Comparison of ENCODE assay signal across 21 cellular contexts in genomic region chr6:29841030-29841429, GRCh38. TPM values are rescaled to one million over a fixed set of nuclear protein-coding genes. Genes with fewer than 3 reads are reported as not detected.
DNase-seq lines count a peak whose midpoint lies in the region; ATAC-seq, FAIRE-seq and TF ChIP-seq lines count a peak whose summit lies in the region.
"Had no signal": no experiment of that assay in that cellular context is flagged by ENCODE, and none has a peak within 500 bp of the region (broad histone marks: within the 10 kb centered on the region; RNA-seq: fewer than 3 reads in every experiment).

No MANE protein-coding gene starts in this region.

- no peak overlapping the region for H2AK9ac ChIP-seq in IMR-90 (replicated peaks; ENCODE audit: low read depth, low read length, poor library complexity)

- no peak overlapping the region for H2BK12ac ChIP-seq in trophoblast cell (ENCODE audit: low read length)

- H3K14ac ChIP-seq in IMR-90 (replicated peaks; ENCODE audit: low read depth, low read length) (no peak overlapping the region), trophoblast cell (ENCODE audit: low read length) (no peak overlapping the region)

- H4K91ac ChIP-seq in IMR-90 (ENCODE audit: insufficient read depth, low read depth, low read length) (no peak overlapping the region), trophoblast cell (ENCODE audit: low read depth, low read length) (no peak overlapping the region)

- H2AK5ac ChIP-seq in IMR-90 (ENCODE audit: low read depth, low read length): no peak overlapping the region
- no peak overlapping the region for H2AK5ac ChIP-seq in trophoblast cell (ENCODE audit: low read length)

- no peak overlapping the region for H3K23ac ChIP-seq in IMR-90 (ENCODE audit: low read depth, low read length)
- peak overlapping the region; percentile 52 for H3K23ac ChIP-seq in trophoblast cell (ENCODE audit: low read length)

- no peak overlapping the region for H2BK20ac ChIP-seq in IMR-90 (ENCODE audit: low read depth, low read length)

- no peak overlapping the region for H2BK15ac ChIP-seq in IMR-90 (ENCODE audit: low read depth, low read length)

- H3K27me3 ChIP-seq in IMR-90 (ENCODE audit: control insufficient read depth, insufficient read depth, low read length): peaks cover 10% of the 10 kb centered on the region
- no peaks in the 10 kb centered on the region for H3K27me3 ChIP-seq in trophoblast cell (ENCODE audit: insufficient read depth, low read length)
- H3K27me3 ChIP-seq: BLaER1 treated with 17β-estradiol and CSF1 and Interleukin-3, amounts not matched to agents 10 nM and 100 nM had no signal

- no peaks in the 10 kb centered on the region for H4K20me1 ChIP-seq in IMR-90 (ENCODE audit: insufficient read depth, low read length)
- H4K20me1 ChIP-seq: BLaER1 treated with 17β-estradiol and CSF1 and Interleukin-3, amounts not matched to agents 10 nM and 100 nM had no signal

- in situ Hi-C loops in IMR-90 (cut with MboI; ENCODE audit: low sequenced_read_pairs): loop anchor here (10.0 kb wide), 1 partner anchor 294 kb away; the partner anchor contains the start of gene TRIM40

- H3K9ac ChIP-seq in IMR-90 (ENCODE audit: low read depth, low read length) (no peak overlapping the region), trophoblast cell (ENCODE audit: low read length) (no peak overlapping the region)
- H3K9ac ChIP-seq: BLaER1 treated with 17β-estradiol and CSF1 and Interleukin-3, amounts not matched to agents 10 nM and 100 nM had no signal

- ATAC-seq in A549 (no peak), IMR-90 (ENCODE audit: low read depth) (no peak)
- ATAC-seq: CD8-positive, alpha-beta T cell had no signal

- FAIRE-seq in A549 (lab: Jason Lieb, UNC): no peak
- FAIRE-seq in GM19239 (lab: Jason Lieb, UNC): no peak
- FAIRE-seq: A204.1, D721Med, G401.6, GM12891 had no signal

- no peak for TF ChIP-seq POLR2A in A549 (IDR thresholded peaks at IDR 0.05; ENCODE audit: low read length)
- TF ChIP-seq POLR2A in IMR-90 (IDR thresholded peaks at IDR 0.05; ENCODE audit: low read depth, low read length): no peak

- TF ChIP-seq RAD21 in A549 (conservative IDR thresholded peaks at IDR 0.05 in 1 of 2, IDR thresholded peaks at IDR 0.05 in 1 of 2) (no peak), IMR-90 (IDR thresholded peaks at IDR 0.05; ENCODE audit: low read length) (no peak)

- no peak overlapping the region for H3K27ac Mint-ChIP-seq in activated CD4-positive, alpha-beta T cell treated with anti-CD3 and anti-CD28 coated beads, Interleukin-2, amount 10 ng/mL, durations not matched to agents 7 days and 5 days
- H3K27ac Mint-ChIP-seq: B cell; CD4-positive, alpha-beta T cell; CD8-positive, alpha-beta T cell had no signal

- H2AFZ ChIP-seq in IMR-90 (replicated peaks; ENCODE audit: low read length, poor library complexity): no peak overlapping the region
- H2AFZ ChIP-seq in trophoblast cell (ENCODE audit: insufficient read depth, low read length, poor library complexity): no peak overlapping the region

- H3K9me3 ChIP-seq in A549 (no peaks in the 10 kb centered on the region), IMR-90 (ENCODE audit: control insufficient read depth, insufficient read depth, low read length) (no peaks in the 10 kb centered on the region), trophoblast cell (ENCODE audit: insufficient read depth, low read depth, low read length) (no peaks in the 10 kb centered on the region)
- H3K9me3 ChIP-seq: Caco-2 had no signal

- no peak for TF ChIP-seq EP300 in A549 (IDR thresholded peaks at IDR 0.05)

- H3K79me1 ChIP-seq in IMR-90 (ENCODE audit: low read depth in 1 of 2, low read length in 2 of 2) (no peaks in the 10 kb centered on the region), trophoblast cell (ENCODE audit: low read length) (no peaks in the 10 kb centered on the region)

- no peaks in the 10 kb centered on the region for H3K9me3 Mint-ChIP-seq in activated CD4-positive, alpha-beta T cell treated with anti-CD3 and anti-CD28 coated beads, Interleukin-2, amount 10 ng/mL, durations not matched to agents 7 days and 5 days
- H3K9me3 Mint-ChIP-seq: CD4-positive, alpha-beta T cell had no signal

- no TSS peak for BruUV-seq in IMR-90 (replicated peaks; lab: Mats Ljungman, UMichigan)

- DNase-seq in A549 (ENCODE audit: low read depth in 1 of 2, low spot score in 1 of 2) (no peak), IMR-90 (no peak), trophoblast cell (no peak), GM19239 (ENCODE audit: insufficient read length, low spot score) (no peak)
- DNase-seq in activated CD4-positive, alpha-beta T cell treated with anti-CD3 and anti-CD28 coated beads, Interleukin-2, amount 10 ng/mL, durations not matched to agents 7 days and 5 days: no peak
- DNase-seq: 8988T; AML-193; Caco-2; Calu3; CD4-positive, alpha-beta T cell; CD8-positive, alpha-beta T cell; DMS79 treated with DMSO at 0.1 percent for 48 hours; GF-D8 had no signal

- H3K27ac ChIP-seq in A549 (no peak overlapping the region), IMR-90 (ENCODE audit: insufficient read depth, low read length) (no peak overlapping the region), trophoblast cell (ENCODE audit: low read depth, low read length) (no peak overlapping the region)
- H3K27ac ChIP-seq: BLaER1 treated with 17β-estradiol and CSF1 and Interleukin-3, amounts not matched to agents 10 nM and 100 nM; C4-2B had no signal

- intact Hi-C loops in IMR-90 (cut with micrococcal nuclease): no loop called here

- H3K4ac ChIP-seq in IMR-90 (ENCODE audit: low read depth, low read length) (no peak overlapping the region), trophoblast cell (ENCODE audit: low read depth, low read length) (no peak overlapping the region)

- H3K4me1 ChIP-seq in A549 (peaks cover 7% of the 10 kb centered on the region; the same call in 1 of the 3 replicates), IMR-90 (ENCODE audit: control insufficient read depth, insufficient read depth, low read length) (no peaks in the 10 kb centered on the region), trophoblast cell (ENCODE audit: control insufficient read depth in 1 of 2, insufficient read depth in 2 of 2, low read length in 2 of 2) (no peaks in the 10 kb centered on the region)
- H3K4me1 ChIP-seq: BLaER1 treated with 17β-estradiol and CSF1 and Interleukin-3, amounts not matched to agents 10 nM and 100 nM; Caco-2 had no signal

- H3K36me3 ChIP-seq in IMR-90 (ENCODE audit: control insufficient read depth, insufficient read depth, low read length) (no peaks in the 10 kb centered on the region), trophoblast cell (ENCODE audit: control insufficient read depth in 1 of 2, insufficient read depth in 2 of 2, low read length in 2 of 2) (no peaks in the 10 kb centered on the region)
- H3K36me3 ChIP-seq: BLaER1 treated with 17β-estradiol and CSF1 and Interleukin-3, amounts not matched to agents 10 nM and 100 nM had no signal

- CTCF ChIA-PET in A549 (lab: Yijun Ruan, JAX) (interaction anchor here (0.9 kb wide), 1 partner anchor 19 kb away, joined by 3 read pairs; no protein-coding TSS in a partner anchor), IMR-90 (lab: Yijun Ruan, JAX) (no interaction called here)
- CTCF ChIA-PET in activated CD4-positive, alpha-beta T cell treated with anti-CD3 and anti-CD28 coated beads, Interleukin-2, amount 10 ng/mL, durations not matched to agents 7 days and 5 days (lab: Charles Lee): no interaction called here

- H3K9me1 ChIP-seq in IMR-90 (ENCODE audit: insufficient read depth, low read length): no peaks in the 10 kb centered on the region

- no peak overlapping the region for H3K4me3 Mint-ChIP-seq in activated CD4-positive, alpha-beta T cell treated with anti-CD3 and anti-CD28 coated beads, Interleukin-2, amount 10 ng/mL, durations not matched to agents 7 days and 5 days
- H3K4me3 Mint-ChIP-seq: B cell; CD4-positive, alpha-beta T cell; CD8-positive, alpha-beta T cell had no signal

- H4K5ac ChIP-seq in IMR-90 (ENCODE audit: low read depth, low read length): no peak overlapping the region

- H3K18ac ChIP-seq in IMR-90 (ENCODE audit: low read depth, low read length) (no peak overlapping the region), trophoblast cell (ENCODE audit: low read length) (no peak overlapping the region)

- no peak overlapping the region for H3K4me3 ChIP-seq in A549
- no peak overlapping the region for H3K4me3 ChIP-seq in IMR-90 (ENCODE audit: insufficient read depth, low read depth, low read length)
- no peak overlapping the region for H3K4me3 ChIP-seq in trophoblast cell (ENCODE audit: low read depth, low read length)
- H3K4me3 ChIP-seq: BLaER1 treated with 17β-estradiol and CSF1 and Interleukin-3, amounts not matched to agents 10 nM and 100 nM had no signal

- H4K8ac ChIP-seq in IMR-90 (ENCODE audit: low read depth in 2 of 2, low read length in 2 of 2) (no peak overlapping the region), trophoblast cell (ENCODE audit: low read depth, low read length) (no peak overlapping the region)

- H2BK120ac ChIP-seq in IMR-90 (ENCODE audit: low read depth, low read length) (no peak overlapping the region), trophoblast cell (ENCODE audit: insufficient read depth, low read length, poor library complexity) (no peak overlapping the region)

- H2BK5ac ChIP-seq in IMR-90 (ENCODE audit: low read depth, low read length, poor library complexity, severe bottlenecking) (no peak overlapping the region), trophoblast cell (ENCODE audit: low read depth, low read length, poor library complexity) (no peak overlapping the region)

- no peaks in the 10 kb centered on the region for H3K79me2 ChIP-seq in trophoblast cell (ENCODE audit: control insufficient read depth, insufficient read depth, low read length, poor library complexity)

- H4K12ac ChIP-seq in trophoblast cell (ENCODE audit: low read depth, low read length): no peak overlapping the region

- no peak overlapping the region for H3K56ac ChIP-seq in IMR-90 (ENCODE audit: extremely low read depth, insufficient read depth, low read length)

- TF ChIP-seq CTCF in A549 (IDR thresholded peaks at IDR 0.05): no peak
- TF ChIP-seq CTCF in IMR-90 (conservative IDR thresholded peaks at IDR 0.05; ENCODE audit: low read depth, low read length): no peak

- POLR2A ChIA-PET in A549 (lab: Yijun Ruan, JAX) (no interaction called here), IMR-90 (lab: Charles Lee; ENCODE audit: unreplicated experiment) (no interaction called here)
- POLR2A ChIA-PET in activated CD4-positive, alpha-beta T cell treated with anti-CD3 and anti-CD28 coated beads, Interleukin-2, amount 10 ng/mL, durations not matched to agents 7 days and 5 days (lab: Charles Lee): no interaction called here

- H3K4me1 Mint-ChIP-seq in activated CD4-positive, alpha-beta T cell treated with anti-CD3 and anti-CD28 coated beads, Interleukin-2, amount 10 ng/mL, durations not matched to agents 7 days and 5 days: peaks cover 6% of the 10 kb centered on the region
- H3K4me1 Mint-ChIP-seq: B cell had no signal

- dilution Hi-C loops in IMR-90 (cut with HindIII; ENCODE audit: low sequenced_read_pairs, unreplicated experiment): no loop called here

- no peaks in the 10 kb centered on the region for H3K36me3 Mint-ChIP-seq in activated CD4-positive, alpha-beta T cell treated with anti-CD3 and anti-CD28 coated beads, Interleukin-2, amount 10 ng/mL, durations not matched to agents 7 days and 5 days (ENCODE audit: low read depth)
- H3K36me3 Mint-ChIP-seq: CD8-positive, alpha-beta T cell had no signal

- peaks cover 56% of the 10 kb centered on the region for H3K27me3 Mint-ChIP-seq in activated CD4-positive, alpha-beta T cell treated with anti-CD3 and anti-CD28 coated beads, Interleukin-2, amount 10 ng/mL, durations not matched to agents 7 days and 5 days

- H3K4me2 ChIP-seq in A549 (no peak overlapping the region), IMR-90 (ENCODE audit: low read depth, low read length) (no peak overlapping the region), trophoblast cell (ENCODE audit: low read length) (no peak overlapping the region)
- H3K4me2 ChIP-seq: BLaER1 treated with 17β-estradiol and CSF1 and Interleukin-3, amounts not matched to agents 10 nM and 100 nM had no signal

RNA-seq across cellular contexts. Expression of gene HLA-G, which starts 13.4 kb away (rescaled TPM):
- not detected in 2 replicates for polyA plus RNA-seq in A549 (2011; rRNA removed)
- not detected in 2 replicates for polyA plus RNA-seq in A549 (2012; cell fraction: cytosol; rRNA removed)
- not detected in 2 replicates for polyA plus RNA-seq in A549 (2012; cell fraction: nucleus; rRNA removed)
- 0.06 TPM in 1 of 3 replicates, not detected in the others for polyA plus RNA-seq in A549 (2017; fragmentation: RNase III; extraction: RNeasy Plus Mini Kit Qiagen cat#74134 plus additional on column Dnase treatment)
- not detected in 2 replicates for polyA minus RNA-seq in A549 (2011; rRNA and poly(A)+ RNA removed)
- total RNA-seq in IMR-90 (2012; rRNA removed): not detected in 2 replicates
- polyA plus RNA-seq in IMR-90 (2012; rRNA removed): not detected in 2 replicates
- 0.04 TPM in 1 of 2 replicates, not detected in the other for polyA plus RNA-seq in IMR-90 (2012; cell fraction: cytosol; rRNA removed)
- not detected in 2 replicates for polyA plus RNA-seq in IMR-90 (2012; cell fraction: nucleus; rRNA removed; ENCODE audit: low replicate concordance)
- 3.1 and 3.5 TPM in 2 replicates for polyA plus RNA-seq in trophoblast cell (2013)
- 1 to 10 TPM; 1.3 TPM for total RNA-seq in activated CD4-positive, alpha-beta T cell treated with anti-CD3 and anti-CD28 coated beads, Interleukin-2, amount 10 ng/mL, durations not matched to agents 7 days and 5 days
- total RNA-seq: Caco-2 had no signal
- polyA plus RNA-seq: BJ had no signal
